15 cellular contexts compared by ENCODE assay signal in genomic region chr6:119043783-119044182, GRCh38. TPM values are rescaled to one million over a fixed set of nuclear protein-coding genes. Genes with fewer than 3 reads are reported as not detected.
DNase-seq lines count a peak whose midpoint lies in the region; ATAC-seq lines count a peak whose summit lies in the region.
"Had no signal": no experiment of that assay in that cellular context is flagged by ENCODE, and none has a peak within 500 bp of the region (broad histone marks: within the 10 kb centered on the region; RNA-seq: fewer than 3 reads in every experiment).

No MANE protein-coding gene starts in this region.

- no peaks in the 10 kb centered on the region for H3K9me2 ChIP-seq in Karpas-422 (replicated peaks; ENCODE audit: insufficient read depth, low read length)

- no peak overlapping the region for H3K4me3 Mint-ChIP-seq in activated T-cell treated with anti-CD3 and anti-CD28 coated beads, Interleukin-2, amount 50 U/mL, for 4 hours
- H3K4me3 Mint-ChIP-seq in stimulated activated effector memory CD8-positive, alpha-beta T cell treated with anti-CD3 and anti-CD28 coated beads, Interleukin-12 subunit alpha, Interleukin-12 subunit beta, amount 100 ng/mL, for 72 hours, result no peak overlapping the region
- H3K4me3 Mint-ChIP-seq: activated CD8-positive, alpha-beta T cell treated with anti-CD3 and anti-CD28 coated beads, Interleukin-2, amount 10 ng/mL, durations not matched to agents 7 days and 5 days; CD4-positive, alpha-beta T cell; type B pancreatic cell had no signal

- H4K20me1 ChIP-seq in Karpas-422 (ENCODE audit: insufficient read depth, low read depth, low read length), result no peaks in the 10 kb centered on the region

- H3K27ac ChIP-seq in Karpas-422 (ENCODE audit: low read length), result no peak overlapping the region
- H3K27ac ChIP-seq: parathyroid adenoma had no signal

- H3K4me1 ChIP-seq in Karpas-422 (ENCODE audit: low read length), result no peaks in the 10 kb centered on the region
- H3K4me1 ChIP-seq: parathyroid adenoma had no signal

- no peaks in the 10 kb centered on the region for H3K9me3 Mint-ChIP-seq in activated T-cell treated with anti-CD3 and anti-CD28 coated beads, Interleukin-2, amount 50 U/mL, for 4 hours
- H3K9me3 Mint-ChIP-seq in stimulated activated effector memory CD8-positive, alpha-beta T cell treated with anti-CD3 and anti-CD28 coated beads, Interleukin-12 subunit alpha, Interleukin-12 subunit beta, amount 100 ng/mL, for 72 hours, result no peaks in the 10 kb centered on the region
- H3K9me3 Mint-ChIP-seq: CD4-positive, alpha-beta T cell had no signal

- no peak overlapping the region for H3K4me3 ChIP-seq in Karpas-422 (ENCODE audit: low read length)

- H3K79me2 ChIP-seq in Karpas-422 (ENCODE audit: low read length), result no peaks in the 10 kb centered on the region
- H3K79me2 ChIP-seq: parathyroid adenoma had no signal

- DNase-seq in activated T-cell treated with anti-CD3 and anti-CD28 coated beads, Interleukin-2, amount 50 U/mL, for 4 hours, result no peak
- no peak for DNase-seq in activated T-cell treated with anti-CD3 and anti-CD28 coated beads for 4 hours
- no peak for DNase-seq in stimulated activated effector memory CD8-positive, alpha-beta T cell treated with anti-CD3 and anti-CD28 coated beads, Interleukin-12 subunit alpha, Interleukin-12 subunit beta, amount 100 ng/mL, for 72 hours (ENCODE audit: low spot score in 2 of 2)
- no peak for DNase-seq in EL
- no peak for DNase-seq in amygdala (lab: John Stamatoyannopoulos, UW)
- DNase-seq in Karpas-422, result no peak
- DNase-seq: activated CD8-positive, alpha-beta T cell treated with anti-CD3 and anti-CD28 coated beads, Interleukin-2, amount 10 ng/mL, durations not matched to agents 7 days and 5 days; CD4-positive, alpha-beta T cell; DND-41; left ventricle myocardium superior; NCI-H1048 had no signal

- no peak overlapping the region for H3K4me2 ChIP-seq in Karpas-422 (ENCODE audit: low read depth, low read length, poor library complexity, severe bottlenecking)

- H2AFZ ChIP-seq in Karpas-422 (ENCODE audit: low read length), result no peak overlapping the region
- H2AFZ ChIP-seq: parathyroid adenoma had no signal

- peaks cover 12% of the 10 kb centered on the region for H3K4me1 Mint-ChIP-seq in activated T-cell treated with anti-CD3 and anti-CD28 coated beads, Interleukin-2, amount 50 U/mL, for 4 hours (ENCODE audit: low read depth)
- H3K4me1 Mint-ChIP-seq in stimulated activated effector memory CD8-positive, alpha-beta T cell treated with anti-CD3 and anti-CD28 coated beads, Interleukin-12 subunit alpha, Interleukin-12 subunit beta, amount 100 ng/mL, for 72 hours, result peaks cover 6% of the 10 kb centered on the region

- H3K27ac Mint-ChIP-seq in stimulated activated effector memory CD8-positive, alpha-beta T cell treated with anti-CD3 and anti-CD28 coated beads, Interleukin-12 subunit alpha, Interleukin-12 subunit beta, amount 100 ng/mL, for 72 hours, result no peak overlapping the region
- H3K27ac Mint-ChIP-seq: activated CD8-positive, alpha-beta T cell treated with anti-CD3 and anti-CD28 coated beads, Interleukin-2, amount 10 ng/mL, durations not matched to agents 7 days and 5 days; CD4-positive, alpha-beta T cell; type B pancreatic cell had no signal

- no peaks in the 10 kb centered on the region for H3K36me3 Mint-ChIP-seq in activated T-cell treated with anti-CD3 and anti-CD28 coated beads, Interleukin-2, amount 50 U/mL, for 4 hours (ENCODE audit: insufficient read depth)
- H3K36me3 Mint-ChIP-seq in stimulated activated effector memory CD8-positive, alpha-beta T cell treated with anti-CD3 and anti-CD28 coated beads, Interleukin-12 subunit alpha, Interleukin-12 subunit beta, amount 100 ng/mL, for 72 hours, result no peaks in the 10 kb centered on the region
- H3K36me3 Mint-ChIP-seq: type B pancreatic cell had no signal

- ATAC-seq in activated T-cell treated with anti-CD3 and anti-CD28 coated beads, Interleukin-2, amount 50 U/mL, for 4 hours, result peak; percentile 48 to 66
- ATAC-seq in GM21367 (IDR thresholded peaks at IDR 0.05; ENCODE audit: unreplicated experiment) (peak; percentile 80), HG03025 (IDR thresholded peaks at IDR 0.05; ENCODE audit: low FRiP score, unreplicated experiment) (peak; percentile 55)
- ATAC-seq in stimulated activated effector memory CD8-positive, alpha-beta T cell treated with anti-CD3 and anti-CD28 coated beads, Interleukin-12 subunit alpha, Interleukin-12 subunit beta, amount 100 ng/mL, for 72 hours, result peak; percentile 37
- ATAC-seq: activated CD8-positive, alpha-beta T cell treated with anti-CD3 and anti-CD28 coated beads, Interleukin-2, amount 10 ng/mL, durations not matched to agents 7 days and 5 days; left ventricle myocardium superior had no signal

- H3K36me3 ChIP-seq in Karpas-422 (ENCODE audit: insufficient read depth, low read length), result no peaks in the 10 kb centered on the region

- H3K9ac ChIP-seq in Karpas-422 (ENCODE audit: low read length), result no peak overlapping the region
- H3K9ac ChIP-seq: parathyroid adenoma had no signal

- no peaks in the 10 kb centered on the region for H3K27me3 ChIP-seq in Karpas-422 (ENCODE audit: low read length)

- no peaks in the 10 kb centered on the region for H3K9me3 ChIP-seq in Karpas-422 (ENCODE audit: low read length)

- peaks cover 3% of the 10 kb centered on the region for H3K27me3 Mint-ChIP-seq in activated T-cell treated with anti-CD3 and anti-CD28 coated beads, Interleukin-2, amount 50 U/mL, for 4 hours (ENCODE audit: low read depth)
- H3K27me3 Mint-ChIP-seq: CD4-positive, alpha-beta T cell; type B pancreatic cell had no signal

RNA-seq across cellular contexts. Expression of gene FAM184A, which starts 34.7 kb away (rescaled TPM):
- total RNA-seq in activated T-cell treated with anti-CD3 and anti-CD28 coated beads, Interleukin-2, amount 50 U/mL, for 4 hours, result 10 to 100 TPM in 2 of 3 donors, 1 to 10 TPM in 1; 8.6 to 10.9 (median 10.4) TPM
- 0.72 and 8.4 TPM in 2 replicates for total RNA-seq in Karpas-422 (2014; rRNA removed; shearing (Covaris generic); ENCODE audit: low replicate concordance)
